ENCODE assay signal across 19 cellular contexts in genomic region chr1:33931115-33931475, GRCh38.
DNase-seq lines count a peak whose midpoint lies in the region; ATAC-seq and TF ChIP-seq lines count a peak whose summit lies in the region.
"Had no signal": no experiment of that assay in that cellular context is flagged by ENCODE, and none has a peak within 500 bp of the region (broad histone marks: within the 10 kb centered on the region; RNA-seq: fewer than 3 reads in every experiment).

No MANE protein-coding gene starts in this region.

- no peak overlapping the region for H3K4me3 ChIP-seq in thyroid gland (replicated peaks in 1 of 3)
- H3K4me3 ChIP-seq: BLaER1 treated with 17β-estradiol and CSF1 and Interleukin-3, amounts not matched to agents 10 nM and 100 nM; GM12878; GM23248 had no signal

- TF ChIP-seq CTCF in thyroid gland (IDR thresholded peaks at IDR 0.05): no peak

- TF ChIP-seq POLR2A in thyroid gland (IDR thresholded peaks at IDR 0.05): no peak

- 43 to 60% methylated on average over 4 of the region's 4 CpGs for WGBS in thyroid gland, 2 donors

- no peaks in the 10 kb centered on the region for H3K9me3 ChIP-seq in thyroid gland
- H3K9me3 ChIP-seq: BLaER1 treated with 17β-estradiol and CSF1 and Interleukin-3, amounts not matched to agents 10 nM and 100 nM had no signal

- H3K27ac ChIP-seq in thyroid gland: no peak overlapping the region
- H3K27ac ChIP-seq: 22Rv1; BLaER1 treated with 17β-estradiol and CSF1 and Interleukin-3, amounts not matched to agents 10 nM and 100 nM; GM23248 had no signal

- DNase-seq in NCI-H2029 (lab: John Stamatoyannopoulos, UW): peak; percentile 33
- DNase-seq in NCI-H2029 treated with DMSO at 0.1 percent for 48 hours (lab: John Stamatoyannopoulos, UW): no peak
- peak; percentile 88 for DNase-seq in NCI-H1092 (lab: John Stamatoyannopoulos, UW)
- peak; percentile 41 for DNase-seq in NCI-H446 treated with DMSO at 0.1 percent for 48 hours (lab: John Stamatoyannopoulos, UW)
- DNase-seq in thyroid gland: peak; percentile 75 to 80
- DNase-seq in SKM-1 (lab: John Stamatoyannopoulos, UW; ENCODE audit: unreplicated experiment): no peak
- no peak for DNase-seq in RPMI8226
- DNase-seq: CD4-positive, alpha-beta T cell; CD8-positive, alpha-beta memory T cell; DMS 273 treated with DMSO at 0.1 percent for 48 hours; DND-41; GDM1; GM23248; H7; HCEC 1CT had no signal

- ATAC-seq in HG02610 (IDR thresholded peaks at IDR 0.05; ENCODE audit: unreplicated experiment): no peak
- ATAC-seq: GM12878 had no signal

- intact Hi-C loops in thyroid gland (cut with DNase I): no loop called here

- H3K36me3 ChIP-seq in thyroid gland: no peaks in the 10 kb centered on the region
- H3K36me3 ChIP-seq: BLaER1 treated with 17β-estradiol and CSF1 and Interleukin-3, amounts not matched to agents 10 nM and 100 nM had no signal

- peaks cover 13 to 18% of the 10 kb centered on the region in 2 donors for H3K4me1 ChIP-seq in thyroid gland
- H3K4me1 ChIP-seq: BLaER1 treated with 17β-estradiol and CSF1 and Interleukin-3, amounts not matched to agents 10 nM and 100 nM had no signal

- no peaks in the 10 kb centered on the region for H3K27me3 ChIP-seq in thyroid gland
- H3K27me3 ChIP-seq: BLaER1 treated with 17β-estradiol and CSF1 and Interleukin-3, amounts not matched to agents 10 nM and 100 nM had no signal

Comparison
In these comparisons a context has a peak if more than half of its experiments do, and no peak if none do; other contexts are left out.
1. DNase-seq: peak in NCI-H2029 (single experiment), NCI-H1092 (single experiment), NCI-H446 treated with DMSO at 0.1 percent for 48 hours (single experiment) and thyroid gland (2 of 2); none in NCI-H2029 treated with DMSO at 0.1 percent for 48 hours (single experiment), SKM-1 (single experiment) and RPMI8226 (single experiment).